In genomic region chr20:62386383-62387218, GRCh38 we compare ENCODE assay signal across 8 cellular contexts. TPM values are rescaled to one million over a fixed set of nuclear protein-coding genes. Genes with fewer than 3 reads are reported as not detected.
DNase-seq lines count a peak whose midpoint lies in the region; ATAC-seq, FAIRE-seq and TF ChIP-seq lines count a peak whose summit lies in the region.

Gene RPS21, plus strand, starts transcription at chr20:62387103. Its CDS starts 236 bp downstream, at chr20:62387339.

- intact Hi-C loops in OCI-LY7 (cut with micrococcal nuclease; ENCODE audit: unreplicated experiment): loop anchor here (1.0 to 5.0 kb wide), 3 partner anchors 20 to 84 kb away; partner anchors contain the start of genes ADRM1 and CABLES2

- H3K4me2 ChIP-seq in OCI-LY7 (ENCODE audit: low read length): peak within 1 kb of the TSS; percentile 95

- peak; percentile 56 for ATAC-seq in GM21526 (IDR thresholded peaks at IDR 0.05; ENCODE audit: low FRiP score, unreplicated experiment)

- peak within 1 kb of the TSS; percentile 72 for H3K27ac ChIP-seq in OCI-LY7 (ENCODE audit: low read depth, low read length, poor library complexity, severe bottlenecking)

- H3K36me3 ChIP-seq in OCI-LY7 (ENCODE audit: insufficient read depth, low read length) (peaks cover 70% of the 10 kb centered on the region), mucosa of stomach (ENCODE audit: control insufficient read depth, insufficient read depth, low read length) (peaks cover 8% of the 10 kb centered on the region)

- TSS peak; percentile 59 for BruUV-seq in OCI-LY7 (replicated peaks; lab: Mats Ljungman, UMichigan)

- POLR2A ChIA-PET in OCI-LY7 (lab: Charles Lee): interaction anchor here (0.6 to 0.9 kb wide), 3 partner anchors 30 to 241 kb away, joined by 4 read pairs; no protein-coding TSS in a partner anchor

- no peak within 1 kb of the TSS for H2AFZ ChIP-seq in OCI-LY7 (ENCODE audit: low read length)

- CTCF ChIA-PET in OCI-LY7 (lab: Charles Lee; ENCODE audit: unreplicated experiment): interaction anchor here (0.6 kb wide), 1 partner anchor 88 kb away, joined by 12 read pairs; no protein-coding TSS in a partner anchor

- DNase-seq in D721Med (ENCODE audit: insufficient read length, low spot score) (peak; percentile 89), HuH-7 (ENCODE audit: low spot score) (peak; percentile 98), OCI-LY7 (ENCODE audit: low spot score) (peak; percentile 95), activated T-cell treated with anti-CD3 and anti-CD28 coated beads for 4 hours (peak; percentile 86), epithelial cell of proximal tubule (ENCODE audit: low read depth) (no peak)
- DNase-seq in stimulated activated CD8-positive, alpha-beta memory T cell treated with anti-CD3 and anti-CD28 coated beads, Interleukin-4, amount 100 ng/mL, for 48 hours: peak; percentile 94

- H3K9ac ChIP-seq in mucosa of stomach (ENCODE audit: low read length): peak within 1 kb of the TSS; percentile 82

- peaks cover 51% of the 10 kb centered on the region for H3K79me2 ChIP-seq in OCI-LY7 (ENCODE audit: insufficient read depth, low read depth, low read length)

- peaks cover 45% of the 10 kb centered on the region for H3K4me1 ChIP-seq in OCI-LY7 (ENCODE audit: insufficient read depth, low read length, poor library complexity, severe bottlenecking)
- H3K4me1 ChIP-seq in mucosa of stomach (ENCODE audit: control insufficient read depth, insufficient read depth, low read length): peaks cover 9% of the 10 kb centered on the region

- no peaks in the 10 kb centered on the region for H3K9me3 ChIP-seq in OCI-LY7 (ENCODE audit: low read length)
- no peaks in the 10 kb centered on the region for H3K9me3 ChIP-seq in mucosa of stomach (ENCODE audit: control insufficient read depth, low read length)

- TF ChIP-seq CTCF in D721Med (IDR thresholded peaks at IDR 0.05; ENCODE audit: insufficient read depth, missing control alignments): no peak
- TF ChIP-seq CTCF in OCI-LY7 (conservative IDR thresholded peaks at IDR 0.05; ENCODE audit: low read length): no peak
- TF ChIP-seq CTCF in epithelial cell of proximal tubule (conservative IDR thresholded peaks at IDR 0.05; ENCODE audit: low read depth, low read length): no peak

- no peaks in the 10 kb centered on the region for H3K9me2 ChIP-seq in OCI-LY7 (ENCODE audit: insufficient read depth, low read length)

- peaks cover 25% of the 10 kb centered on the region for H4K20me1 ChIP-seq in OCI-LY7 (ENCODE audit: insufficient read depth, low read length)

- FAIRE-seq in D721Med (lab: Jason Lieb, UNC): no peak

- H3K4me3 ChIP-seq in OCI-LY7 (ENCODE audit: low read depth, low read length, poor library complexity, severe bottlenecking) (peak within 1 kb of the TSS; percentile 100), epithelial cell of proximal tubule (ENCODE audit: low read depth, low read length) (peak within 1 kb of the TSS; percentile 99), mucosa of stomach (ENCODE audit: low read length) (peak within 1 kb of the TSS; percentile 82)

- no peaks in the 10 kb centered on the region for H3K27me3 ChIP-seq in mucosa of stomach (ENCODE audit: control insufficient read depth, insufficient read depth, low read length)

RNA-seq across cellular contexts. Expression of gene RPS21, which starts in this region (rescaled TPM):
- 2,092 and 3,376 TPM in 2 replicates for total RNA-seq in OCI-LY7 (2014; rRNA removed; shearing (Covaris generic))
- total RNA-seq in OCI-LY7 (2022) (2,373 and 2,571 TPM in 2 replicates), epithelial cell of proximal tubule (2,187 and 2,322 TPM in 2 replicates)
